Comparison of ENCODE assay signal across 8 cellular contexts in genomic region chr4:25792200-25792791, GRCh38.
DNase-seq lines count a peak whose midpoint lies in the region; ATAC-seq and TF ChIP-seq lines count a peak whose summit lies in the region.

No MANE protein-coding gene starts in this region.

- no peaks in the 10 kb centered on the region for H3K9me3 Mint-ChIP-seq in stimulated activated effector memory CD8-positive, alpha-beta T cell treated with anti-CD3 and anti-CD28 coated beads, Interleukin-12 subunit alpha, Interleukin-12 subunit beta, amount 100 ng/mL, for 72 hours

- intact Hi-C loops in transverse colon (cut with DNase I; ENCODE audit: low total_unique reads) = no loop called here

- peaks cover 6% of the 10 kb centered on the region for H3K4me1 Mint-ChIP-seq in stimulated activated effector memory CD8-positive, alpha-beta T cell treated with anti-CD3 and anti-CD28 coated beads, Interleukin-12 subunit alpha, Interleukin-12 subunit beta, amount 100 ng/mL, for 72 hours

- no peak for TF ChIP-seq POLR2A in transverse colon (IDR thresholded peaks at IDR 0.05)

- 70% methylated on average over 5 of the region's 5 CpGs; no CpG with 5 or more reads in 1 of the 2 donors for WGBS in transverse colon (ENCODE audit: low coverage in 1 of 2), 2 donors

- H3K9me3 ChIP-seq in cardiac muscle cell (ENCODE audit: low read depth) (no peaks in the 10 kb centered on the region), right atrium auricular region (no peaks in the 10 kb centered on the region), transverse colon (no peaks in the 10 kb centered on the region)

- peaks cover 90% of the 10 kb centered on the region for H3K36me3 Mint-ChIP-seq in stimulated activated effector memory CD8-positive, alpha-beta T cell treated with anti-CD3 and anti-CD28 coated beads, Interleukin-12 subunit alpha, Interleukin-12 subunit beta, amount 100 ng/mL, for 72 hours

- no peaks in the 10 kb centered on the region for H3K36me3 ChIP-seq in cardiac muscle cell
- H3K36me3 ChIP-seq in right atrium auricular region = no peaks in the 10 kb centered on the region
- H3K36me3 ChIP-seq in transverse colon = peaks cover 0 to 5% (median 0%) of the 10 kb centered on the region in 4 donors

- H3K27ac Mint-ChIP-seq in stimulated activated effector memory CD8-positive, alpha-beta T cell treated with anti-CD3 and anti-CD28 coated beads, Interleukin-12 subunit alpha, Interleukin-12 subunit beta, amount 100 ng/mL, for 72 hours = no peak overlapping the region

- in situ Hi-C loops in transverse colon (cut with MboI; ENCODE audit: low pct_ligation_motif_present in 1 of 4, low pct_unique_long_range_greater_than_20kb in 1 of 4, low sequenced_read_pairs in 3 of 4) = loop anchor here in 3 of 4 donors (25.0 kb wide), 1 partner anchor 355 kb away; no protein-coding TSS in a partner anchor

- no peak overlapping the region for H3K4me3 Mint-ChIP-seq in stimulated activated effector memory CD8-positive, alpha-beta T cell treated with anti-CD3 and anti-CD28 coated beads, Interleukin-12 subunit alpha, Interleukin-12 subunit beta, amount 100 ng/mL, for 72 hours

- ATAC-seq in stimulated activated effector memory CD8-positive, alpha-beta T cell treated with anti-CD3 and anti-CD28 coated beads, Interleukin-12 subunit alpha, Interleukin-12 subunit beta, amount 100 ng/mL, for 72 hours = no peak
- ATAC-seq in GM21381 (IDR thresholded peaks at IDR 0.05; ENCODE audit: unreplicated experiment) = no peak

- TF ChIP-seq CTCF in cardiac muscle cell (IDR thresholded peaks at IDR 0.05; ENCODE audit: low read depth, low read length) = peak; percentile 39
- TF ChIP-seq CTCF in right atrium auricular region (IDR thresholded peaks at IDR 0.05) = peak in 1 of 2 donors; percentile 25
- peak; percentile 77 for TF ChIP-seq CTCF in epithelial cell of proximal tubule (conservative IDR thresholded peaks at IDR 0.05; ENCODE audit: low read depth, low read length)
- TF ChIP-seq CTCF in transverse colon (IDR thresholded peaks at IDR 0.05) = peak; percentile 42 to 60 (median 50)

- peak; percentile 29 to 47 for DNase-seq in cardiac muscle cell (ENCODE audit: low read depth in 1 of 2, low spot score in 1 of 2)
- no peak for DNase-seq in right atrium auricular region (ENCODE audit: low spot score)
- DNase-seq in NCI-H460 (ENCODE audit: extremely low read depth, low read depth) = peak; percentile 46
- no peak for DNase-seq in epithelial cell of proximal tubule (ENCODE audit: low read depth)
- DNase-seq in transverse colon = peak; percentile 61
- DNase-seq in stimulated activated effector memory CD8-positive, alpha-beta T cell treated with anti-CD3 and anti-CD28 coated beads, Interleukin-12 subunit alpha, Interleukin-12 subunit beta, amount 100 ng/mL, for 72 hours (ENCODE audit: low spot score in 2 of 2) = no peak
- DNase-seq in GOT3 (lab: John Stamatoyannopoulos, UW) = no peak

- no peaks in the 10 kb centered on the region for H3K4me1 ChIP-seq in cardiac muscle cell (ENCODE audit: low read depth)
- H3K4me1 ChIP-seq in right atrium auricular region = no peaks in the 10 kb centered on the region
- H3K4me1 ChIP-seq in transverse colon = no peaks in the 10 kb centered on the region

- H3K4me3 ChIP-seq in cardiac muscle cell (no peak overlapping the region), right atrium auricular region (no peak overlapping the region), epithelial cell of proximal tubule (ENCODE audit: low read depth, low read length) (no peak overlapping the region), transverse colon (no peak overlapping the region)

- TF ChIP-seq EP300 in transverse colon (IDR thresholded peaks at IDR 0.05; ENCODE audit: low read depth) = no peak

- no peak overlapping the region for H3K27ac ChIP-seq in cardiac muscle cell
- no peak overlapping the region for H3K27ac ChIP-seq in right atrium auricular region
- no peak overlapping the region for H3K27ac ChIP-seq in transverse colon

- H3K27me3 ChIP-seq in cardiac muscle cell = no peaks in the 10 kb centered on the region
- H3K27me3 ChIP-seq in right atrium auricular region = no peaks in the 10 kb centered on the region
- no peaks in the 10 kb centered on the region for H3K27me3 ChIP-seq in transverse colon

Comparison
In these comparisons a context has a peak if more than half of its experiments do, and no peak if none do; other contexts are left out.
1. DNase-seq: peak in cardiac muscle cell (2 of 2), NCI-H460 (single experiment) and transverse colon (single experiment); none in right atrium auricular region (single experiment), epithelial cell of proximal tubule (single experiment), stimulated activated effector memory CD8-positive, alpha-beta T cell treated with anti-CD3 and anti-CD28 coated beads, Interleukin-12 subunit alpha, Interleukin-12 subunit beta, amount 100 ng/mL, for 72 hours (0 of 2) and GOT3 (single experiment).